ENCODE assay signal across 13 cellular contexts in genomic region chr15:45631831-45632230, GRCh38. TPM values are rescaled to one million over a fixed set of nuclear protein-coding genes. Genes with fewer than 3 reads are reported as not detected.
A peak's percentile ranks its signal among the peaks of the same experiment; 100 is the strongest.
DNase-seq lines count a peak whose midpoint lies in the region; ATAC-seq and FAIRE-seq lines count a peak whose summit lies in the region.
"Had no signal": no experiment of that assay in that cellular context is flagged by ENCODE, and none has a peak within 500 bp of the region (broad histone marks: within the 10 kb centered on the region; RNA-seq: fewer than 3 reads in every experiment).

No MANE protein-coding gene starts in this region.

- peaks cover 1 to 5% (median 5%) of the 10 kb centered on the region in 11 experiments for H3K9me3 ChIP-seq in BLaER1 treated with 17β-estradiol and CSF1 and Interleukin-3, amounts not matched to agents 10 nM and 100 nM (replicated peaks in 1 of 11)
- H3K9me3 ChIP-seq: psoas muscle had no signal

- H4K20me1 ChIP-seq in BLaER1 treated with 17β-estradiol and CSF1 and Interleukin-3, amounts not matched to agents 10 nM and 100 nM, result no peaks in the 10 kb centered on the region

- H3K9ac ChIP-seq in BLaER1 treated with 17β-estradiol and CSF1 and Interleukin-3, amounts not matched to agents 10 nM and 100 nM, result 0 out of 22 replicates have a peak overlapping the region, but pooled peaks of 1 of the 11 experiments have one; percentile 2

- DNase-seq in RCC 7860 (ENCODE audit: low spot score), result peak; percentile 58
- DNase-seq in renal cortical epithelial cell (ENCODE audit: low read depth), result peak; percentile 43
- DNase-seq in DMS79 treated with DMSO at 0.1 percent for 48 hours (lab: John Stamatoyannopoulos, UW), result no peak
- no peak for DNase-seq in stimulated activated naive CD4-positive, alpha-beta T cell treated with Interleukin-2 at 50 U/mL for 16 hours (lab: John Stamatoyannopoulos, UW)
- DNase-seq: activated CD4-positive, alpha-beta T cell treated with anti-CD3 and anti-CD28 coated beads for 1 hour; effector CD4-positive, alpha-beta T cell; NCI-H2029; psoas muscle had no signal

- H3K27me3 ChIP-seq in BLaER1 treated with 17β-estradiol and CSF1 and Interleukin-3, amounts not matched to agents 10 nM and 100 nM, result peaks cover 0 to 14% (median 0%) of the 10 kb centered on the region in 11 experiments; a peak in 6 of 22 replicates

- H3K4me2 ChIP-seq in BLaER1 treated with 17β-estradiol and CSF1 and Interleukin-3, amounts not matched to agents 10 nM and 100 nM, result peak overlapping the region; percentile 7 to 77 (median 50); a peak in 17 of 22 replicates

- H3K27ac ChIP-seq in BLaER1 treated with 17β-estradiol and CSF1 and Interleukin-3, amounts not matched to agents 10 nM and 100 nM, result peak overlapping the region in 3 of 11 experiments; percentile 14 to 34 (median 31); a peak in 3 of 22 replicates
- H3K27ac ChIP-seq: psoas muscle had no signal

- H3K4me3 ChIP-seq in BLaER1 treated with 17β-estradiol and CSF1 and Interleukin-3, amounts not matched to agents 10 nM and 100 nM, result no peak overlapping the region
- H3K4me3 ChIP-seq: psoas muscle had no signal

- H3K4me1 ChIP-seq in BLaER1 treated with 17β-estradiol and CSF1 and Interleukin-3, amounts not matched to agents 10 nM and 100 nM, result peaks cover 16 to 45% (median 35%) of the 10 kb centered on the region in 10 experiments

- H3K36me3 ChIP-seq in BLaER1 treated with 17β-estradiol and CSF1 and Interleukin-3, amounts not matched to agents 10 nM and 100 nM, result no peaks in the 10 kb centered on the region; a peak in 1 of 22 replicates

- ATAC-seq in esophagus mucosa, result peak; percentile 15
- ATAC-seq in GM19351 (IDR thresholded peaks at IDR 0.05; ENCODE audit: unreplicated experiment), result no peak
- ATAC-seq in HG02623 (IDR thresholded peaks at IDR 0.05; ENCODE audit: unreplicated experiment), result no peak
- ATAC-seq: psoas muscle had no signal

- FAIRE-seq in RCC 7860 (lab: Jason Lieb, UNC), result no peak
- FAIRE-seq: D721Med had no signal

RNA-seq across cellular contexts. Expression of gene SQOR, which starts 3.0 kb away (rescaled TPM):
- total RNA-seq in esophagus mucosa (125 TPM), renal cortical epithelial cell (57.4 and 313 TPM in 2 replicates)

RNA-seq across cellular contexts. Expression of gene BLOC1S6, which starts 44.7 kb away (rescaled TPM):
- total RNA-seq in esophagus mucosa (18.1 TPM), renal cortical epithelial cell (51.5 and 88.2 TPM in 2 replicates)

Comparison
In these comparisons a context has a peak if more than half of its experiments do, and no peak if none do; other contexts are left out.
1. DNase-seq: peak in RCC 7860 (single experiment) and renal cortical epithelial cell (single experiment); none in DMS79 treated with DMSO at 0.1 percent for 48 hours (single experiment) and stimulated activated naive CD4-positive, alpha-beta T cell treated with Interleukin-2 at 50 U/mL for 16 hours (single experiment).